ENCODE assay signal across 9 cellular contexts in genomic region chr5:77844408-77845272, GRCh38.
A peak's percentile ranks its signal among the peaks of the same experiment; 100 is the strongest.
DNase-seq lines count a peak whose midpoint lies in the region; ATAC-seq and TF ChIP-seq lines count a peak whose summit lies in the region.
"Had no signal": no experiment of that assay in that cellular context is flagged by ENCODE, and none has a peak within 500 bp of the region (broad histone marks: within the 10 kb centered on the region; RNA-seq: fewer than 3 reads in every experiment).

No MANE protein-coding gene starts in this region.

- H3K27me3 ChIP-seq in lower lobe of right lung (ENCODE audit: low read depth) (peaks cover 28% of the 10 kb centered on the region), thyroid gland (no peaks in the 10 kb centered on the region)

- H3K27me3 Mint-ChIP-seq in activated CD4-positive, alpha-beta T cell treated with anti-CD3 and anti-CD28 coated beads, Interleukin-2, amount 10 ng/mL, durations not matched to agents 7 days and 5 days, result peaks cover 54% of the 10 kb centered on the region

- no peak for DNase-seq in activated CD4-positive, alpha-beta T cell treated with anti-CD3 and anti-CD28 coated beads, Interleukin-2, amount 10 ng/mL, durations not matched to agents 7 days and 5 days
- no peak for DNase-seq in activated CD4-positive, alpha-beta T cell treated with anti-CD3 and anti-CD28 coated beads for 1 hour
- DNase-seq in cerebellar cortex (ENCODE audit: low spot score) (peak; percentile 15), lower lobe of right lung (no peak), thyroid gland (peak in 1 of 2 donors; percentile 5), DMS 273 (lab: John Stamatoyannopoulos, UW; ENCODE audit: unreplicated experiment) (no peak), superior temporal gyrus (ENCODE audit: extremely low spot score) (no peak)
- DNase-seq: DND-41 had no signal

- POLR2A ChIA-PET in activated CD4-positive, alpha-beta T cell treated with anti-CD3 and anti-CD28 coated beads, Interleukin-2, amount 10 ng/mL, durations not matched to agents 7 days and 5 days (lab: Charles Lee), result no interaction called here

- CTCF ChIA-PET in activated CD4-positive, alpha-beta T cell treated with anti-CD3 and anti-CD28 coated beads, Interleukin-2, amount 10 ng/mL, durations not matched to agents 7 days and 5 days (lab: Charles Lee), result interaction anchor here (1.2 kb wide), 1 partner anchor 359 kb away, joined by 3 read pairs; no protein-coding TSS in a partner anchor

- H3K9me3 ChIP-seq in lower lobe of right lung, result no peaks in the 10 kb centered on the region
- H3K9me3 ChIP-seq in thyroid gland, result no peaks in the 10 kb centered on the region

- no peaks in the 10 kb centered on the region for H3K36me3 ChIP-seq in lower lobe of right lung
- no peaks in the 10 kb centered on the region for H3K36me3 ChIP-seq in thyroid gland

- peaks cover 7% of the 10 kb centered on the region for H3K4me1 Mint-ChIP-seq in activated CD4-positive, alpha-beta T cell treated with anti-CD3 and anti-CD28 coated beads, Interleukin-2, amount 10 ng/mL, durations not matched to agents 7 days and 5 days

- H3K9me3 Mint-ChIP-seq in activated CD4-positive, alpha-beta T cell treated with anti-CD3 and anti-CD28 coated beads, Interleukin-2, amount 10 ng/mL, durations not matched to agents 7 days and 5 days, result no peaks in the 10 kb centered on the region

- intact Hi-C loops in lower lobe of right lung (cut with DNase I), result no loop called here
- intact Hi-C loops in thyroid gland (cut with DNase I), result no loop called here

- WGBS in thyroid gland, 2 donors, result 13 to 19% methylated on average over 51 to 58 of the region's 58 CpGs

- H3K36me3 Mint-ChIP-seq in activated CD4-positive, alpha-beta T cell treated with anti-CD3 and anti-CD28 coated beads, Interleukin-2, amount 10 ng/mL, durations not matched to agents 7 days and 5 days (ENCODE audit: low read depth), result no peaks in the 10 kb centered on the region

- H3K4me1 ChIP-seq in lower lobe of right lung, result peaks cover 10% of the 10 kb centered on the region
- peaks cover 5 to 7% of the 10 kb centered on the region in 2 donors for H3K4me1 ChIP-seq in thyroid gland

- no peak overlapping the region for H3K27ac Mint-ChIP-seq in activated CD4-positive, alpha-beta T cell treated with anti-CD3 and anti-CD28 coated beads, Interleukin-2, amount 10 ng/mL, durations not matched to agents 7 days and 5 days

- peak overlapping the region; percentile 55 for H3K4me3 ChIP-seq in lower lobe of right lung
- peak overlapping the region; percentile 7 to 41 (median 7) for H3K4me3 ChIP-seq in thyroid gland (replicated peaks in 1 of 3)

- peak; percentile 15 for TF ChIP-seq CTCF in lower lobe of right lung (IDR thresholded peaks at IDR 0.05)
- no peak for TF ChIP-seq CTCF in thyroid gland (IDR thresholded peaks at IDR 0.05)

- no peak for TF ChIP-seq POLR2A in thyroid gland (IDR thresholded peaks at IDR 0.05)

- ATAC-seq in lower lobe of right lung, result peak; percentile 53
- ATAC-seq in GM18498 (IDR thresholded peaks at IDR 0.05; ENCODE audit: unreplicated experiment), result no peak

- H3K4me3 Mint-ChIP-seq in activated CD4-positive, alpha-beta T cell treated with anti-CD3 and anti-CD28 coated beads, Interleukin-2, amount 10 ng/mL, durations not matched to agents 7 days and 5 days, result peak overlapping the region; percentile 19

- no peak overlapping the region for H3K27ac ChIP-seq in lower lobe of right lung
- H3K27ac ChIP-seq in thyroid gland, result no peak overlapping the region
